Comparison of ENCODE assay signal across 7 cellular contexts in the genomic region with DNA sequence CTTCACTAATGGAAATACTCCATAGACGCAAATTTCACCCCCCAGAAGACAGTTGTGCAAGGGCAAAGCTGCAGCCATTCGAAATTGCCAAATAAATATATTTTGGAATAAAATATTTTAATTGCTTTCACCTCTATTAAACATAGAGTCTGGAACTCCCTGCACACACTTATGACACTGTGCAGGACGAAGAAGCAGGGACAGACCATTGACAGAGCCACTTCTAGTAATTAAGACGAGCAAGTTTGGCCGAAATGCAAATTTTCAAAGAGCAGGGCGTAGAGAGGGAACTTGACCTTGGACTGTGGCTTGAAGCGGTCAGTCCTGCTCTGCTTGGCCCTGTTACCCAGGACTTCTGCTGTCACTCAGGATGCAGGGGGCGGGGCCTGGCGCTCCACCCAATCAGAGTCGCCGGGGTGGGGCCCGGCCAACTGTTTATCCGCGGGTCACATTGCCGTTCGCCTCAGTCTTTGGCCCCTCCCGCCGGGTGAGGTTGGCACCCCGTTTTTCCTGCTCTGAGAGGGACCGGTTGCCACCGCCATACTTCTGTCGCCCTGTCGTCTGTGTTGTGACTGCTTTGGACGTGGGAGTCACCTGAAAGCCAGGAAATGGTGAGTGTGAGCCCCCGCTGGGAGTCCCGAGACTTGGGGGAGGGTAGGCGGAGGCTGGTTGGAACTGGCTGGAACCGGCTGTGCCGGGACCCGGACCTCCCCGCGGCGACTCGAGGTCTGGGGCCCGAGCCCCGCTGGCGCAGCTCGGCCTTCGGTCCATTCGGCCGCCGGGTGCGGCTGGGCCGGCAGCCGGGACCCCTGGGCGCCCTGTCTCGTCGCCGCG. TPM values are rescaled to one million over a fixed set of nuclear protein-coding genes. Genes with fewer than 3 reads are reported as not detected.
DNase-seq lines count a peak whose midpoint lies in the region; ATAC-seq and TF ChIP-seq lines count a peak whose summit lies in the region.

Gene ZNF844 (plus strand): TSS at position 466 of the 834 bp plus-strand sequence. CDS start 143 bp downstream, at position 609.

- intact Hi-C loops in stomach (cut with DNase I; ENCODE audit: low total_unique reads) = no loop called here

- H3K4me2 ChIP-seq in neuronal stem cell (ENCODE audit: insufficient read depth, low read length, poor library complexity, severe bottlenecking) = peak within 1 kb of the TSS; percentile 79

- peak; percentile 81 for DNase-seq in activated naive CD4-positive, alpha-beta T cell treated with anti-CD3 and anti-CD28 coated beads, Interleukin-2, amount 50 U/mL, for 16 hours
- DNase-seq in germinal center (ENCODE audit: low spot score) = peak; percentile 95
- DNase-seq in neuronal stem cell (ENCODE audit: low spot score) = peak; percentile 83
- DNase-seq in stomach = peak; percentile 99

- TF ChIP-seq POLR2A in GM18526 (IDR thresholded peaks at IDR 0.05; ENCODE audit: extremely low read depth, insufficient read length) = peak; percentile 92
- peak; percentile 92 for TF ChIP-seq POLR2A in Raji (IDR thresholded peaks at IDR 0.05; ENCODE audit: insufficient read depth, low read depth, low read length)
- TF ChIP-seq POLR2A in stomach (IDR thresholded peaks at IDR 0.05) = peak in 2 of 4 donors; percentile 75 to 80

- no peak for TF ChIP-seq EP300 in stomach (IDR thresholded peaks at IDR 0.05)

- no peak within 1 kb of the TSS for H2BK12ac ChIP-seq in neuronal stem cell (ENCODE audit: low read length)

- no peak within 1 kb of the TSS for H2BK120ac ChIP-seq in neuronal stem cell (ENCODE audit: low read depth, low read length)

- peak within 1 kb of the TSS; percentile 96 for H3K18ac ChIP-seq in neuronal stem cell (ENCODE audit: low read length)

- peak within 1 kb of the TSS; percentile 45 for H3K27ac ChIP-seq in neuronal stem cell (replicated peaks; ENCODE audit: low read length)
- peak within 1 kb of the TSS; percentile 89 to 97 (median 91) for H3K27ac ChIP-seq in stomach

- no peak within 1 kb of the TSS for H3K4ac ChIP-seq in neuronal stem cell (ENCODE audit: low read length)

- H3K9me3 ChIP-seq in neuronal stem cell (replicated peaks in 1 of 2; ENCODE audit: control insufficient read depth in 2 of 2, insufficient read depth in 1 of 2, low read depth in 1 of 2, low read length in 2 of 2) = peaks cover 10 to 48% of the 10 kb centered on the region in 2 donors
- H3K9me3 ChIP-seq in stomach = peaks cover 13 to 38% (median 27%) of the 10 kb centered on the region in 4 donors

- H3K27me3 ChIP-seq in neuronal stem cell (ENCODE audit: control insufficient read depth in 3 of 3, insufficient read depth in 3 of 3, low read depth in 1 of 3, low read length in 3 of 3) = no peaks in the 10 kb centered on the region
- no peaks in the 10 kb centered on the region for H3K27me3 ChIP-seq in stomach

- H2AFZ ChIP-seq in neuronal stem cell (ENCODE audit: low read length) = peak within 1 kb of the TSS; percentile 85

- peak within 1 kb of the TSS; percentile 76 to 92 for H3K4me3 ChIP-seq in neuronal stem cell (ENCODE audit: low read length in 2 of 2)
- peak within 1 kb of the TSS; percentile 69 to 91 (median 73) for H3K4me3 ChIP-seq in stomach

- H3K23ac ChIP-seq in neuronal stem cell (ENCODE audit: low read depth, low read length, poor library complexity) = peak within 1 kb of the TSS; percentile 89

- peak; percentile 88 for ATAC-seq in HG03175 (IDR thresholded peaks at IDR 0.05; ENCODE audit: unreplicated experiment)

- H3K4me1 ChIP-seq in neuronal stem cell (ENCODE audit: control insufficient read depth in 2 of 2, insufficient read depth in 1 of 2, low read depth in 1 of 2, low read length in 2 of 2) (peaks cover 0 to 3% of the 10 kb centered on the region in 2 donors), stomach (peaks cover 0 to 25% (median 21%) of the 10 kb centered on the region in 4 donors)

- TF ChIP-seq CTCF in stomach (IDR thresholded peaks at IDR 0.05) = no peak

- H3K36me3 ChIP-seq in neuronal stem cell (replicated peaks in 1 of 2; ENCODE audit: control insufficient read depth in 2 of 2, insufficient read depth in 2 of 2, low read length in 2 of 2) (peaks cover 0 to 29% of the 10 kb centered on the region in 2 donors), stomach (peaks cover 0 to 22% (median 8%) of the 10 kb centered on the region in 4 donors)

- H2BK15ac ChIP-seq in neuronal stem cell (ENCODE audit: low read length) = no peak within 1 kb of the TSS

- no peak within 1 kb of the TSS for H2AK5ac ChIP-seq in neuronal stem cell (ENCODE audit: low read depth, low read length)

- no peak within 1 kb of the TSS for H4K91ac ChIP-seq in neuronal stem cell (ENCODE audit: low read depth, low read length, poor library complexity)

- no peaks in the 10 kb centered on the region for H3K79me1 ChIP-seq in neuronal stem cell (ENCODE audit: low read depth, low read length)

- WGBS in neuronal stem cell (ENCODE audit: extremely low coverage in 2 of 2, insufficient read length in 2 of 2, insufficient replicate concordance in 1 of 2), 2 donors = no CpG with 5 or more reads among the region's 50 CpGs
- WGBS in stomach, 5 donors = 2 to 4% (median 4%) methylated on average over 20 to 50 of the region's 50 CpGs

- peak within 1 kb of the TSS; percentile 76 for H3K14ac ChIP-seq in neuronal stem cell (ENCODE audit: low read length)

- peak within 1 kb of the TSS; percentile 93 for H3K9ac ChIP-seq in neuronal stem cell (ENCODE audit: low read depth, low read length, poor library complexity)

- H4K8ac ChIP-seq in neuronal stem cell (ENCODE audit: low read depth, low read length) = peak within 1 kb of the TSS; percentile 74

- no peak within 1 kb of the TSS for H2BK5ac ChIP-seq in neuronal stem cell (ENCODE audit: low read length)

RNA-seq across cellular contexts. Expression of gene ZNF844, which starts in this region (rescaled TPM):
- 4.5 TPM for polyA plus RNA-seq in neuronal stem cell (2013, experiment 1 of 2)
- polyA plus RNA-seq in neuronal stem cell (2013, experiment 2 of 2) = 4.3 TPM
- 10 to 100 TPM in 3 of 5 donors, 1 to 10 TPM in 2; 1.2 to 16.1 (median 11.2) TPM for total RNA-seq in stomach
- polyA plus RNA-seq in stomach = 1 to 10 TPM; 2.1 to 2.5 (median 2.3) TPM

Comparison
In these comparisons a context has a peak if more than half of its experiments do, and no peak if none do; other contexts are left out.
1. Peak in every context shown above with its lines: DNase-seq, ATAC-seq, H3K4me3 ChIP-seq and H3K27ac ChIP-seq.